Comparison of ENCODE assay signal across 8 cellular contexts in the genomic region with DNA sequence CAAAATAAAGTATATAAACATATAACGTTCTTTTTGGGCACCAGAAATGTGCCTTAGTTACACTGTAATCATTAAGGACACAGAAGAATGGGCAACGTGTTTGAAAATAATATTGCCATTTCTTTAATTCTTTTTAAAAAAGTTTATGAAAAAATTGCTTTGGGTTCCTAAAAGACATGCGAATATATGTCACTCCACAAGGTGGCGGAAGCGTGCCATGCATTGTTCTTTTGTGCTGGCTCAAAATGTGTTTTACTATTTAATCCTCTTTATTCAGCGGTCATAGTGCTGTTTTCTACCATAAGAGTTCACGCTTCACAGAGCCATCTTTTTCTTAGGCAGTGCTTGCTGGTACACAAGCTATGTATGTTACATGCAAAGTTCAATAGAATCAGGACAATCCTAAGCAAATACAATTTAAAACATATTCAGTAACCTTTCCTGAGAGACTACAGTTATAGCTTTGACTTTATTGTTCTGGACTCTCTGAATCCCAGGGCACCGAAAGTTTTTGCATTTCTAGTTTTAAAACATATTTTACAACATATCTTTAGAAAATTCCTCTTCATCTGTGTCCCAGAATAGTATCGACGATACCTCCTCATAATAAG.
DNase-seq lines count a peak whose midpoint lies in the region; ATAC-seq and TF ChIP-seq lines count a peak whose summit lies in the region.

No MANE protein-coding gene starts in this region.

- H3K14ac ChIP-seq in mesenchymal stem cell (ENCODE audit: low read length in 2 of 2), result no peak overlapping the region

- POLR2A ChIA-PET in A673 (lab: Charles Lee; ENCODE audit: low non-redundant PET), result no interaction called here

- WGBS in mesenchymal stem cell, result 42% methylated on average over 7 of the region's 10 CpGs

- peak; percentile 83 for DNase-seq in A673 (ENCODE audit: low spot score)
- DNase-seq in NCI-H2227 treated with DMSO at 0.1 percent for 48 hours (lab: John Stamatoyannopoulos, UW), result peak; percentile 80
- peak; percentile 67 for DNase-seq in activated CD4-positive, alpha-beta T cell treated with anti-CD3 and anti-CD28 coated beads for 48 hours
- DNase-seq in effector CD4-positive, alpha-beta T cell, result peak; percentile 42
- DNase-seq in mesenchymal stem cell, result peak; percentile 62
- DNase-seq in stimulated activated CD8-positive, alpha-beta memory T cell treated with anti-CD3 and anti-CD28 coated beads, Interleukin-4, amount 100 ng/mL, for 1 hour (ENCODE audit: low read depth in 2 of 2, low spot score in 1 of 2), result peak; percentile 3 to 33

- no peak overlapping the region for H2BK120ac ChIP-seq in mesenchymal stem cell (ENCODE audit: low read depth, low read length)

- intact Hi-C loops in A673 (cut with micrococcal nuclease; ENCODE audit: unreplicated experiment), result loop anchor here (1.0 to 10.0 kb wide), 6 partner anchors 91 to 1248 kb away; no protein-coding TSS in a partner anchor

- H3K27ac ChIP-seq in A673 (ENCODE audit: low read depth, low read length, poor library complexity, severe bottlenecking) (peak overlapping the region; percentile 62), mesenchymal stem cell (ENCODE audit: low read length, poor library complexity, severe bottlenecking) (no peak overlapping the region)

- H3K9me3 ChIP-seq in A673 (ENCODE audit: low read depth, low read length, poor library complexity, severe bottlenecking) (no peaks in the 10 kb centered on the region), mesenchymal stem cell (ENCODE audit: control insufficient read depth, low read length) (no peaks in the 10 kb centered on the region)

- no peak overlapping the region for H3K4me2 ChIP-seq in mesenchymal stem cell (ENCODE audit: low read length, poor library complexity, severe bottlenecking)

- no peak overlapping the region for H3K23ac ChIP-seq in mesenchymal stem cell (ENCODE audit: low read length in 2 of 2)

- no peak overlapping the region for H2BK5ac ChIP-seq in mesenchymal stem cell (ENCODE audit: low read depth, low read length, poor library complexity, severe bottlenecking)

- no peak overlapping the region for H2BK12ac ChIP-seq in mesenchymal stem cell (ENCODE audit: low read length in 2 of 2)

- H3K4me1 ChIP-seq in A673 (ENCODE audit: insufficient read depth, low read length, poor library complexity, severe bottlenecking) (peaks cover 13% of the 10 kb centered on the region), mesenchymal stem cell (ENCODE audit: control insufficient read depth, insufficient read depth, low read depth, low read length) (no peaks in the 10 kb centered on the region)

- no peak overlapping the region for H2AK5ac ChIP-seq in mesenchymal stem cell (ENCODE audit: low read length, severe bottlenecking)

- H4K8ac ChIP-seq in mesenchymal stem cell (ENCODE audit: low read length), result no peak overlapping the region

- TF ChIP-seq CTCF in A673 (conservative IDR thresholded peaks at IDR 0.05; ENCODE audit: low read depth, low read length), result peak; percentile 87

- no peak overlapping the region for H2AFZ ChIP-seq in mesenchymal stem cell (ENCODE audit: low read depth, low read length)

- H3K4me3 ChIP-seq in A673 (ENCODE audit: low read depth, low read length, poor library complexity, severe bottlenecking) (no peak overlapping the region), mesenchymal stem cell (ENCODE audit: insufficient read depth in 1 of 2, low read depth in 1 of 2, low read length in 2 of 2) (no peak overlapping the region)

- CTCF ChIA-PET in A673 (lab: Charles Lee), result interaction anchor here (0.7 to 1.1 kb wide), 2 partner anchors 206 to 467 kb away, joined by 3 read pairs; no protein-coding TSS in a partner anchor

- H3K79me1 ChIP-seq in mesenchymal stem cell (replicated peaks; ENCODE audit: low read length, poor library complexity, severe bottlenecking), result no peaks in the 10 kb centered on the region

- peak overlapping the region; percentile 46 for H3K9ac ChIP-seq in mesenchymal stem cell (ENCODE audit: low read length)

- ATAC-seq in GM18498 (IDR thresholded peaks at IDR 0.05; ENCODE audit: unreplicated experiment), result peak; percentile 62
- peak; percentile 56 for ATAC-seq in HG03064 (IDR thresholded peaks at IDR 0.05; ENCODE audit: low read depth, unreplicated experiment)

- H3K36me3 ChIP-seq in A673 (ENCODE audit: insufficient read depth, low read length, poor library complexity, severe bottlenecking) (no peaks in the 10 kb centered on the region), mesenchymal stem cell (ENCODE audit: control insufficient read depth in 1 of 2, insufficient read depth in 2 of 2, low read depth in 1 of 2, low read length in 2 of 2) (no peaks in the 10 kb centered on the region)

- no TSS peak for BruUV-seq in A673 (replicated peaks; lab: Mats Ljungman, UMichigan)

- H3K4ac ChIP-seq in mesenchymal stem cell (ENCODE audit: low read depth in 1 of 2, low read length in 2 of 2), result no peak overlapping the region

- H4K91ac ChIP-seq in mesenchymal stem cell (ENCODE audit: low read length), result no peak overlapping the region

- H3K18ac ChIP-seq in mesenchymal stem cell (ENCODE audit: low read depth in 1 of 2, low read length in 2 of 2), result no peak overlapping the region

- H3K27me3 ChIP-seq in A673 (replicated peaks; ENCODE audit: insufficient read depth, low read depth, low read length, poor library complexity) (no peaks in the 10 kb centered on the region), mesenchymal stem cell (ENCODE audit: control insufficient read depth in 1 of 2, insufficient read depth in 1 of 2, low read length in 2 of 2) (no peaks in the 10 kb centered on the region)

- no peak overlapping the region for H2BK15ac ChIP-seq in mesenchymal stem cell (ENCODE audit: low read depth, poor library complexity, severe bottlenecking)

Comparison
In these comparisons a context has a peak if more than half of its experiments do, and no peak if none do; other contexts are left out.
1. DNase-seq: peak in every context shown above with its lines; median percentile 83 in A673; 80 in NCI-H2227 treated with DMSO at 0.1 percent for 48 hours; 67 in activated CD4-positive, alpha-beta T cell treated with anti-CD3 and anti-CD28 coated beads for 48 hours; 62 in mesenchymal stem cell; 42 in effector CD4-positive, alpha-beta T cell; 18 in stimulated activated CD8-positive, alpha-beta memory T cell treated with anti-CD3 and anti-CD28 coated beads, Interleukin-4, amount 100 ng/mL, for 1 hour.